In genomic region chr1:165629848-165630628, GRCh38 we compare ENCODE assay signal across 8 cellular contexts. TPM values are rescaled to one million over a fixed set of nuclear protein-coding genes. Genes with fewer than 3 reads are reported as not detected.
DNase-seq lines count a peak whose midpoint lies in the region; ATAC-seq and TF ChIP-seq lines count a peak whose summit lies in the region.

No MANE protein-coding gene starts in this region.

- H3K4me3 Mint-ChIP-seq in T-helper 2 cell treated with Interferon-gamma antibody and Interleukin-4, amounts not matched to agents 5 μg/mL and 100 μg/mL, for 36 hours: no peak overlapping the region
- H3K4me3 Mint-ChIP-seq in nephron progenitor cell: no peak overlapping the region

- H3K4me3 ChIP-seq in AG04450 (ENCODE audit: low read depth, low read length) (peak overlapping the region; percentile 92), ectodermal cell (ENCODE audit: insufficient read depth, low read depth, low read length) (peak overlapping the region; percentile 85), neutrophil (ENCODE audit: low read depth in 1 of 2, low read length in 1 of 2) (peak overlapping the region; percentile 81 to 96)

- DNase-seq in AG04450 (ENCODE audit: low read depth, low spot score) (no peak), NCI-H1694 treated with DMSO at 0.1 percent for 48 hours (lab: John Stamatoyannopoulos, UW) (peak; percentile 78), nephron progenitor cell (no peak)
- no peak for DNase-seq in T-helper 2 cell treated with Interferon-gamma antibody and Interleukin-4, amounts not matched to agents 5 μg/mL and 100 μg/mL, for 36 hours (ENCODE audit: low spot score)
- DNase-seq in activated CD8-positive, alpha-beta memory T cell treated with anti-CD3 and anti-CD28 coated beads, Interleukin-2, amount 50 U/mL, for 48 hours: no peak

- no peaks in the 10 kb centered on the region for H3K9me3 ChIP-seq in AG04450 (ENCODE audit: control insufficient read depth, insufficient read depth, low read length)
- H3K9me3 ChIP-seq in ectodermal cell (ENCODE audit: control insufficient read depth, low read length): no peaks in the 10 kb centered on the region
- H3K9me3 ChIP-seq in neutrophil: no peaks in the 10 kb centered on the region

- CTCF ChIA-PET in AG04450 (lab: Charles Lee): interaction anchor here (1.2 to 1.3 kb wide), 3 partner anchors 33 to 284 kb away, joined by 3 to 5 read pairs (median 3); no protein-coding TSS in a partner anchor

- H3K36me3 Mint-ChIP-seq in T-helper 2 cell treated with Interferon-gamma antibody and Interleukin-4, amounts not matched to agents 5 μg/mL and 100 μg/mL, for 36 hours (ENCODE audit: low read depth): no peaks in the 10 kb centered on the region
- no peaks in the 10 kb centered on the region for H3K36me3 Mint-ChIP-seq in nephron progenitor cell (ENCODE audit: low read depth)

- peaks cover 3% of the 10 kb centered on the region for H3K27me3 ChIP-seq in AG04450 (ENCODE audit: control insufficient read depth, insufficient read depth, low read length)
- H3K27me3 ChIP-seq in ectodermal cell (ENCODE audit: control insufficient read depth, insufficient read depth, low read length, poor library complexity, severe bottlenecking): peaks cover 11% of the 10 kb centered on the region
- H3K27me3 ChIP-seq in neutrophil: peaks cover 15% of the 10 kb centered on the region

- H3K27me3 Mint-ChIP-seq in T-helper 2 cell treated with Interferon-gamma antibody and Interleukin-4, amounts not matched to agents 5 μg/mL and 100 μg/mL, for 36 hours (ENCODE audit: low read depth): no peaks in the 10 kb centered on the region
- H3K27me3 Mint-ChIP-seq in nephron progenitor cell (ENCODE audit: low read depth, poor library complexity): no peaks in the 10 kb centered on the region

- TF ChIP-seq CTCF in AG04450 (IDR thresholded peaks at IDR 0.05; ENCODE audit: low read depth, low read length) (no peak), neutrophil (IDR thresholded peaks at IDR 0.05) (no peak), nephron progenitor cell (IDR thresholded peaks at IDR 0.05) (no peak)

- H3K27ac ChIP-seq in AG04450 (ENCODE audit: low read depth, low read length): peak overlapping the region; percentile 55
- peak overlapping the region; percentile 82 for H3K27ac ChIP-seq in ectodermal cell (ENCODE audit: insufficient read depth, low read depth, low read length, poor library complexity, severe bottlenecking)
- H3K27ac ChIP-seq in neutrophil: peak overlapping the region; percentile 86

- peaks cover 20% of the 10 kb centered on the region for H3K4me1 ChIP-seq in ectodermal cell (ENCODE audit: control insufficient read depth, insufficient read depth, low read length)
- peaks cover 27 to 33% of the 10 kb centered on the region in 2 experiments for H3K4me1 ChIP-seq in neutrophil (ENCODE audit: control insufficient read depth in 1 of 2, insufficient read depth in 1 of 2, low read depth in 1 of 2, low read length in 1 of 2)

- ATAC-seq in GM19035 (IDR thresholded peaks at IDR 0.05; ENCODE audit: unreplicated experiment): peak; percentile 0

- H3K9me3 Mint-ChIP-seq in T-helper 2 cell treated with Interferon-gamma antibody and Interleukin-4, amounts not matched to agents 5 μg/mL and 100 μg/mL, for 36 hours: no peaks in the 10 kb centered on the region
- no peaks in the 10 kb centered on the region for H3K9me3 Mint-ChIP-seq in nephron progenitor cell

- POLR2A ChIA-PET in AG04450 (lab: Yijun Ruan, JAX): no interaction called here

- peaks cover 21% of the 10 kb centered on the region for H3K4me1 Mint-ChIP-seq in T-helper 2 cell treated with Interferon-gamma antibody and Interleukin-4, amounts not matched to agents 5 μg/mL and 100 μg/mL, for 36 hours (ENCODE audit: low read depth)
- H3K4me1 Mint-ChIP-seq in nephron progenitor cell: peaks cover 35% of the 10 kb centered on the region

- H3K36me3 ChIP-seq in ectodermal cell (ENCODE audit: control insufficient read depth, insufficient read depth, low read length): no peaks in the 10 kb centered on the region
- H3K36me3 ChIP-seq in neutrophil: no peaks in the 10 kb centered on the region

- WGBS in ectodermal cell, 2 experiments: 5 to 8% methylated on average over 20 to 26 of the region's 26 CpGs

- no peak overlapping the region for H3K27ac Mint-ChIP-seq in T-helper 2 cell treated with Interferon-gamma antibody and Interleukin-4, amounts not matched to agents 5 μg/mL and 100 μg/mL, for 36 hours
- H3K27ac Mint-ChIP-seq in nephron progenitor cell: no peak overlapping the region

RNA-seq across cellular contexts. Expression of gene MGST3, which starts 1.0 kb away (rescaled TPM):
- 242 and 252 TPM in 2 replicates for polyA plus RNA-seq in AG04450 (2011; rRNA removed)
- polyA minus RNA-seq in AG04450 (2011; rRNA and poly(A)+ RNA removed): 110 and 147 TPM in 2 replicates
- polyA plus RNA-seq in ectodermal cell (2013, experiment 1 of 4): 84.9 TPM
- polyA plus RNA-seq in ectodermal cell (2013, experiment 2 of 4): 70.5 TPM
- polyA plus RNA-seq in ectodermal cell (2013, experiment 3 of 4): 84.8 TPM
- 90.6 TPM for polyA plus RNA-seq in ectodermal cell (2013, experiment 4 of 4)
